1 cellular context compared by ENCODE assay signal in the genomic region with DNA sequence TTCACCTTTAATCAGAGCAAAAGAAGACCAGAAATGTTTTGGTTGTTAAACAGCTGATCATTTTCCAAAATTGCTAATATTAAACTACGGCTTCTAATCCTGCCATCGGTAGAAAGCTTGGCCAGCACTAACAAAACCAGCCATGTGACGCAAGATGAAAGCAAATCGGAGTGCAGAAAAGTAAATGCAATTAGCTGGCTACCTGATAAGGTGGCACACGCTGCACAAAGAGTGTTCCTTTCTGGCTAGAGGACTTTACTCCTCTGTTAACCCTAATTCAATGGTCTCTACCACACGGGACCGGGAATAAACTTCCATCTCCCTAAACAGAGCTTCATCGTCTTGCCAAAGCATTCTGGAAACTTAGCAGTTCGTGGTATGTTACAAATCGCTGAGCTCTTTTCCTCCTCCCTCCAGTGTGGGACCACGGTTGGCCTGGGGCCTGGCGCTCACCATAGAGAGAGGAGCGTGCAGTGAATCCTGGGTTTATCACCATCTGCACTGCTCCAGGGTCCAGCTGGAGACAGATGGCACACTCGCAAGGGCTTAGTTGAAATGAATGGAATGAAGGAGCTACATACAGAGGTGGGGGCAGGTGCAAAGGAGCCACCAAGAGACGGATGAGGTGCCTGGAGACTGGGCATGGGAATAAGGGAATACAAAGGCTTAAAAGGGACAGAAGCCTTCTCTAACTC.
TF ChIP-seq lines count a peak whose summit lies in the region.

No MANE protein-coding gene starts in this region.

TF ChIP-seq in HepG2, 621 proteins besides CTCF, POLR2A, EP300 and RAD21 (continued from another document):
- no peak for TF ChIP-seq PHF5A (CRISPR knock-in tag; IDR thresholded peaks at IDR 0.05; ENCODE audit: low read depth, unreplicated experiment)
- TF ChIP-seq, protein P1, sequence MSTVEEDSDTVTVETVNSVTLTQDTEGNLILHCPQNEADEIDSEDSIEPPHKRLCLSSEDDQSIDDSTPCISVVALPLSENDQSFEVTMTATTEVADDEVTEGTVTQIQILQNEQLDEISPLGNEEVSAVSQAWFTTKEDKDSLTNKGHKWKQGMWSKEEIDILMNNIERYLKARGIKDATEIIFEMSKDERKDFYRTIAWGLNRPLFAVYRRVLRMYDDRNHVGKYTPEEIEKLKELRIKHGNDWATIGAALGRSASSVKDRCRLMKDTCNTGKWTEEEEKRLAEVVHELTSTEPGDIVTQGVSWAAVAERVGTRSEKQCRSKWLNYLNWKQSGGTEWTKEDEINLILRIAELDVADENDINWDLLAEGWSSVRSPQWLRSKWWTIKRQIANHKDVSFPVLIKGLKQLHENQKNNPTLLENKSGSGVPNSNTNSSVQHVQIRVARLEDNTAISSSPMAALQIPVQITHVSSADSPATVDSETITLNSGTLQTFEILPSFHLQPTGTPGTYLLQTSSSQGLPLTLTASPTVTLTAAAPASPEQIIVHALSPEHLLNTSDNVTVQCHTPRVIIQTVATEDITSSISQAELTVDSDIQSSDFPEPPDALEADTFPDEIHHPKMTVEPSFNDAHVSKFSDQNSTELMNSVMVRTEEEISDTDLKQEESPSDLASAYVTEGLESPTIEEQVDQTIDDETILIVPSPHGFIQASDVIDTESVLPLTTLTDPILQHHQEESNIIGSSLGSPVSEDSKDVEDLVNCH (CRISPR knock-in tag; IDR thresholded peaks at IDR 0.05): no peak
